In the genomic region with DNA sequence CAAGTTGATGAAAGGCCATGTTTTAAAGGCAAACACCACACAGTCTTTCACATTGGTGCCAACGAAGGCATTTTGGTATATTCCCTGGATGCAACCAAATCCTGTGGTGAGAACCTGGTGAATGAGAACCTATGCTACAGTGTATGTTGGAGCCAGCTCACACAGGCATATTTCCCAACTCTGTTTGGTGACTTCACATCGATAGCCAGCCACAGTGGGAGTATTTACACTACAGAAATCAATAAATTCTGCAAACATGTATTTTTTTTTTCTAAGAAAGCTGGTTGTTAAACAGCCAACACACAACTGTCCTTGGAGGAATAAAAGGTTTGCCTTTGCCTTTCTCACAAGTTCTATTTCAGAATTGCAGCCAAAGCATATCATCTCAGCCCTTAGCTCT, we compare ENCODE assay signal across 22 cellular contexts.
"Had no signal": no experiment of that assay in that cellular context is flagged by ENCODE, and none has a peak within 500 bp of the region (broad histone marks: within the 10 kb centered on the region; RNA-seq: fewer than 3 reads in every experiment).

No MANE protein-coding gene starts in this region.

- ATAC-seq: mucosa of descending colon; naive thymus-derived CD4-positive, alpha-beta T cell; sciatic nerve had no signal

- DNase-seq: dorsolateral prefrontal cortex; effector CD4-positive, alpha-beta T cell; head of caudate nucleus; mesenchymal stem cell; mucosa of descending colon; naive thymus-derived CD4-positive, alpha-beta T cell; occipital lobe; ovary; stimulated activated CD4-positive, alpha-beta T cell treated with anti-CD3 and anti-CD28 coated beads, Interleukin-12 subunit alpha, Interleukin-12 subunit beta, amount 100 ng/mL, for 4 hours; stimulated activated CD4-positive, alpha-beta T cell treated with anti-CD3 and anti-CD28 coated beads, Interleukin-1b, Interleukin-23, amount 100 ng/mL, for 48 hours; stimulated activated CD4-positive, alpha-beta T cell treated with anti-CD3 and anti-CD28 coated beads, Interleukin-4, amount 100 ng/mL, for 1 hour; stimulated activated CD8-positive, alpha-beta memory T cell treated with anti-CD3 and anti-CD28 coated beads, Interleukin-4, amount 100 ng/mL, for 48 hours; stimulated activated naive CD4-positive, alpha-beta T cell treated with Interleukin-2 at 50 U/mL for 16 hours; stomach; thyroid gland; trophoblast cell had no signal

- H3K4me1 ChIP-seq: stomach, thyroid gland, vagina had no signal

- H3K4me2 ChIP-seq: smooth muscle cell had no signal

- H3K4me3 ChIP-seq: dorsolateral prefrontal cortex, mucosa of descending colon, ovary, smooth muscle cell, stomach, thyroid gland, vagina had no signal

- H3K36me3 ChIP-seq: ovary, stomach, thyroid gland, vagina had no signal

- H3K27me3 ChIP-seq: dorsolateral prefrontal cortex, ovary, stomach, thyroid gland, vagina had no signal

- H3K27ac ChIP-seq: dorsolateral prefrontal cortex, ovary, stomach, thyroid gland, vagina had no signal

- H3K9me3 ChIP-seq: mucosa of descending colon, ovary, stomach, thyroid gland, vagina had no signal

- FAIRE-seq: colon, frontal cortex, keratinocyte had no signal
